25 cellular contexts compared by ENCODE assay signal in genomic region chr5:107474361-107474723, GRCh38.
A peak's percentile ranks its signal among the peaks of the same experiment; 100 is the strongest.
DNase-seq lines count a peak whose midpoint lies in the region; ATAC-seq, FAIRE-seq and TF ChIP-seq lines count a peak whose summit lies in the region.
"Had no signal": no experiment of that assay in that cellular context is flagged by ENCODE, and none has a peak within 500 bp of the region (broad histone marks: within the 10 kb centered on the region; RNA-seq: fewer than 3 reads in every experiment).

No MANE protein-coding gene starts in this region.

- whole genome bisulfite sequencing in mesendoderm (ENCODE audit: extremely low coverage, insufficient coverage, low lambda C conversion rate) = no CpG with 5 or more reads among the region's 3 CpGs

- 0 out of 2 replicates have a peak, but pooled peaks cover 3% of the 10 kb centered on the region for H3K9me2 ChIP-seq in GM23338 (ENCODE audit: insufficient read depth)

- no peaks in the 10 kb centered on the region for H3K36me3 Mint-ChIP-seq in GM23338 (ENCODE audit: low read depth)
- H3K36me3 Mint-ChIP-seq: activated CD4-positive, alpha-beta memory T cell treated with anti-CD3 and anti-CD28 coated beads for 36 hours; stimulated activated naive B cell treated with anti-CD40 and anti-IgM and Interleukin-4, amounts not matched to agents 10 μg/mL and 1 μg/mL and 100 μg/mL, for 72 hours had no signal

- no peak overlapping the region for H2BK5ac ChIP-seq in mesendoderm (ENCODE audit: low read length)

- no peak overlapping the region for H3K9ac ChIP-seq in mesendoderm (ENCODE audit: low read length)
- H3K9ac ChIP-seq: BLaER1 had no signal

- peaks cover 73% of the 10 kb centered on the region for H3K4me1 Mint-ChIP-seq in GM23338

- H2BK15ac ChIP-seq in mesendoderm (replicated peaks; ENCODE audit: low read depth) = peak overlapping the region; percentile 85

- H3F3A ChIP-seq in GM23338 (replicated peaks; ENCODE audit: low read depth) = no peaks in the 10 kb centered on the region

- no peak overlapping the region for H3K27ac ChIP-seq in GM23338 (ENCODE audit: low read depth)
- H3K27ac ChIP-seq in mesendoderm (ENCODE audit: low read depth, low read length) = no peak overlapping the region
- H3K27ac ChIP-seq: BLaER1, brain microvascular endothelial cell, prostate gland, thoracic aorta had no signal

- no peak overlapping the region for H2BK120ac ChIP-seq in mesendoderm (ENCODE audit: low read depth, low read length)

- no peaks in the 10 kb centered on the region for H3K36me3 ChIP-seq in GM23338 (ENCODE audit: insufficient read depth)
- H3K36me3 ChIP-seq in bronchial epithelial cell (ENCODE audit: control insufficient read depth, insufficient read depth, low read length) = no peaks in the 10 kb centered on the region
- H3K36me3 ChIP-seq in mesendoderm (ENCODE audit: control insufficient read depth, insufficient read depth, low read length) = no peaks in the 10 kb centered on the region
- H3K36me3 ChIP-seq: BLaER1, brain microvascular endothelial cell, prostate gland, thoracic aorta had no signal

- peaks cover 6% of the 10 kb centered on the region for H3K79me1 ChIP-seq in mesendoderm (ENCODE audit: low read length)

- ATAC-seq in GM23338 = no peak
- no peak for ATAC-seq in HG02970 (IDR thresholded peaks at IDR 0.05; ENCODE audit: low FRiP score, unreplicated experiment)
- ATAC-seq: HCT116; K562; stimulated activated naive B cell treated with anti-CD40 and anti-IgM and Interleukin-4, amounts not matched to agents 10 μg/mL and 1 μg/mL and 100 μg/mL, for 72 hours had no signal

- H3K79me2 ChIP-seq in GM23338 (replicated peaks; ENCODE audit: insufficient read depth) (no peaks in the 10 kb centered on the region), mesendoderm (ENCODE audit: control insufficient read depth, insufficient read depth, low read length) (peaks cover 2% of the 10 kb centered on the region)

- no peak overlapping the region for H2AK5ac ChIP-seq in mesendoderm (ENCODE audit: low read length)

- H3K27ac Mint-ChIP-seq in GM23338 = no peak overlapping the region
- H3K27ac Mint-ChIP-seq: activated CD4-positive, alpha-beta memory T cell treated with anti-CD3 and anti-CD28 coated beads for 36 hours; stimulated activated naive B cell treated with anti-CD40 and anti-IgM and Interleukin-4, amounts not matched to agents 10 μg/mL and 1 μg/mL and 100 μg/mL, for 72 hours had no signal

- no peak overlapping the region for H4K8ac ChIP-seq in mesendoderm (ENCODE audit: low read depth, low read length)

- H3K4me1 ChIP-seq in GM23338 (ENCODE audit: insufficient read depth) = peaks cover 73% of the 10 kb centered on the region
- peaks cover 26% of the 10 kb centered on the region for H3K4me1 ChIP-seq in mesendoderm (ENCODE audit: control insufficient read depth, low read depth, low read length)
- H3K4me1 ChIP-seq: prostate gland had no signal

- no peaks in the 10 kb centered on the region for H3K9me3 Mint-ChIP-seq in GM23338
- H3K9me3 Mint-ChIP-seq: activated CD4-positive, alpha-beta memory T cell treated with anti-CD3 and anti-CD28 coated beads for 36 hours; stimulated activated naive B cell treated with anti-CD40 and anti-IgM and Interleukin-4, amounts not matched to agents 10 μg/mL and 1 μg/mL and 100 μg/mL, for 72 hours had no signal

- peak overlapping the region; percentile 17; the same call in 1 of the 2 replicates for H3K4me2 ChIP-seq in GM23338
- no peak overlapping the region for H3K4me2 ChIP-seq in mesendoderm (ENCODE audit: low read length)
- H3K4me2 ChIP-seq: BLaER1 had no signal

- no peak for TF ChIP-seq CTCF in GM23338 (conservative IDR thresholded peaks at IDR 0.05; ENCODE audit: low read depth in 2 of 2)
- TF ChIP-seq CTCF in bronchial epithelial cell (IDR thresholded peaks at IDR 0.05; ENCODE audit: insufficient read depth, low read length, severe bottlenecking) = no peak

- no peak overlapping the region for H2AFZ ChIP-seq in GM23338

- DNase-seq in A172 (ENCODE audit: low spot score) (peak; percentile 24), GM23338 (ENCODE audit: low spot score) (no peak), bronchial epithelial cell (ENCODE audit: low read depth) (peak; percentile 73), mesendoderm (no peak), hippocampal formation (lab: John Stamatoyannopoulos, UW) (no peak), islet precursor cell (no peak)
- no peak for DNase-seq in activated CD4-positive, CD25-positive, alpha-beta regulatory T cell (lab: John Stamatoyannopoulos, UW)
- DNase-seq: activated CD4-positive, alpha-beta memory T cell treated with anti-CD3 and anti-CD28 coated beads for 36 hours; activated gamma-delta T cell; activated T-cell treated with anti-CD3 and anti-CD28 coated beads for 4 hours; brain microvascular endothelial cell; cortex of kidney; GF-D8; head of caudate nucleus; left ventricle myocardium superior; NCI-H1436 treated with DMSO at 0.1 percent for 48 hours; NCI-H524 treated with DMSO at 0.1 percent for 48 hours; stimulated activated naive B cell treated with anti-CD40 and anti-IgM and Interleukin-4, amounts not matched to agents 10 μg/mL and 1 μg/mL and 100 μg/mL, for 72 hours had no signal

- H3K27me3 ChIP-seq in GM23338 (ENCODE audit: insufficient read depth) (no peaks in the 10 kb centered on the region), bronchial epithelial cell (ENCODE audit: control insufficient read depth, insufficient read depth, low read length) (no peaks in the 10 kb centered on the region), mesendoderm (ENCODE audit: insufficient read depth, low read length, poor library complexity) (no peaks in the 10 kb centered on the region)
- H3K27me3 ChIP-seq: BLaER1, brain microvascular endothelial cell had no signal

- no peak overlapping the region for H3K23ac ChIP-seq in mesendoderm (ENCODE audit: low read length)

- no peak overlapping the region for H3K4me3 ChIP-seq in GM23338
- H3K4me3 ChIP-seq in bronchial epithelial cell (ENCODE audit: low read depth, low read length) = no peak overlapping the region
- H3K4me3 ChIP-seq in mesendoderm (ENCODE audit: low read length) = no peak overlapping the region
- H3K4me3 ChIP-seq: BLaER1, K562, prostate gland, thoracic aorta had no signal

- no peak overlapping the region for H3K4ac ChIP-seq in mesendoderm (ENCODE audit: low read depth, low read length)

- H3K56ac ChIP-seq in mesendoderm (ENCODE audit: low read length) = no peak overlapping the region

- H4K20me1 ChIP-seq in GM23338 (replicated peaks; ENCODE audit: insufficient read depth) = no peaks in the 10 kb centered on the region
- H4K20me1 ChIP-seq: BLaER1 had no signal

- peak overlapping the region; percentile 75 for H3K18ac ChIP-seq in mesendoderm (ENCODE audit: low read length)

- H4K5ac ChIP-seq in mesendoderm (ENCODE audit: low read length) = no peak overlapping the region

- no peak overlapping the region for H3K4me3 Mint-ChIP-seq in GM23338
- H3K4me3 Mint-ChIP-seq: activated CD4-positive, alpha-beta memory T cell treated with anti-CD3 and anti-CD28 coated beads for 36 hours; stimulated activated naive B cell treated with anti-CD40 and anti-IgM and Interleukin-4, amounts not matched to agents 10 μg/mL and 1 μg/mL and 100 μg/mL, for 72 hours had no signal

- H3K27me3 Mint-ChIP-seq in GM23338 (ENCODE audit: insufficient read depth, low read depth, poor library complexity) = peaks cover 2% of the 10 kb centered on the region
- H3K27me3 Mint-ChIP-seq: stimulated activated naive B cell treated with anti-CD40 and anti-IgM and Interleukin-4, amounts not matched to agents 10 μg/mL and 1 μg/mL and 100 μg/mL, for 72 hours had no signal

- FAIRE-seq in bronchial epithelial cell (lab: Jason Lieb, UNC) = no peak
- FAIRE-seq: endometrium, K562 had no signal

TF ChIP-seq in GM23338, 12 proteins besides CTCF, POLR2A, EP300 and RAD21 (continues in another document):
- TF ChIP-seq REST (IDR thresholded peaks at IDR 0.05; ENCODE audit: unreplicated experiment) = no peak

Comparison
In these comparisons a context has a peak if more than half of its experiments do, and no peak if none do; other contexts are left out.
1. DNase-seq: peak in A172 (single experiment) and bronchial epithelial cell (single experiment); none in GM23338 (single experiment), mesendoderm (single experiment), hippocampal formation (0 of 2), islet precursor cell (single experiment) and activated CD4-positive, CD25-positive, alpha-beta regulatory T cell (0 of 4).